17 cellular contexts compared by ENCODE assay signal in the genomic region with DNA sequence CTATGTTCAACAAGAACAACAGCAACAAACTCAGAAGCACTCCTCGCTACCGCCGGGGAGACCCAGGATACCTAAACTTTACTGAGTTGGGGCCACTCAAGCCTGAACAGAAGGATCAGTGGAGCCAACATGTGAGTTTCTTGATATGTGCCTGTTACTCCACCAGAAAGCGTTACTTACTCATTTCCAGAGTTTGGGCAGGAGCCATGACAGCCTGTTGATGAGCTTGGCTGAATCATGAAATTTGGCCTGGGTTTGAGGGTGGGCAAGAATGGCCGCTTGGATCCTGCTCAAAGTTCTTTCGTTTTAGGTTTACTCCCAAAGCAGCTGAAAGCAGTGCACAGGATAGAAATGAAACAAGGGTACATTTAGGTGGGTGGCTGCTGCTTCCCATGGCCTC. TPM values are rescaled to one million over a fixed set of nuclear protein-coding genes. Genes with fewer than 3 reads are reported as not detected.
DNase-seq lines count a peak whose midpoint lies in the region; ATAC-seq and TF ChIP-seq lines count a peak whose summit lies in the region.
"Had no signal": no experiment of that assay in that cellular context is flagged by ENCODE, and none has a peak within 500 bp of the region (broad histone marks: within the 10 kb centered on the region; RNA-seq: fewer than 3 reads in every experiment).

No MANE protein-coding gene starts in this region.

- no peak for ATAC-seq in GM18498 (IDR thresholded peaks at IDR 0.05; ENCODE audit: unreplicated experiment)
- ATAC-seq: GM23338 had no signal

- peak; percentile 8 for DNase-seq in AG20443 (ENCODE audit: low spot score)
- DNase-seq in HL-60 (ENCODE audit: low read depth in 1 of 2, low spot score in 1 of 2), result no peak
- peak; percentile 45 for DNase-seq in astrocyte of the hippocampus (ENCODE audit: low read depth, low spot score)
- DNase-seq in islet precursor cell, result peak; percentile 45
- DNase-seq in mesothelial cell of epicardium (ENCODE audit: low spot score in 2 of 2, unreplicated experiment in 2 of 2), result no peak
- no peak for DNase-seq in immature natural killer cell
- DNase-seq in HK-2 (ENCODE audit: unreplicated experiment), result no peak
- DNase-seq: Karpas-422; NCI-H1436; NCI-H2081 treated with DMSO at 0.1 percent for 48 hours; NCI-H226; NCI-H526 treated with DMSO at 0.1 percent for 48 hours; NK-92 treated with Interleukin-12 subunit alpha and Interleukin-12 subunit beta, amount 100 ng/mL, for 24 hours; PC-9 had no signal

- H3K27ac ChIP-seq in HL-60 (replicated peaks), result peak overlapping the region; percentile 44
- H3K27ac ChIP-seq: PC-9 had no signal

- no peak overlapping the region for H3K27ac Mint-ChIP-seq in mesothelial cell of epicardium
- H3K27ac Mint-ChIP-seq in immature natural killer cell, result no peak overlapping the region
- H3K27ac Mint-ChIP-seq: GM23338 had no signal

- H3K4me3 ChIP-seq in HL-60 (replicated peaks; ENCODE audit: insufficient read depth, low read length), result no peak overlapping the region
- H3K4me3 ChIP-seq: GM23338, PC-9 had no signal

- H3K9me3 Mint-ChIP-seq in mesothelial cell of epicardium (no peaks in the 10 kb centered on the region), immature natural killer cell (peaks cover 0 to 1% (median 0%) of the 10 kb centered on the region in 6 donors)
- H3K9me3 Mint-ChIP-seq: GM23338 had no signal

- H3K36me3 Mint-ChIP-seq in mesothelial cell of epicardium (no peaks in the 10 kb centered on the region), immature natural killer cell (peaks cover 0 to 3% (median 0%) of the 10 kb centered on the region in 3 donors)

- H3K27me3 Mint-ChIP-seq in mesothelial cell of epicardium (ENCODE audit: low read depth) (no peaks in the 10 kb centered on the region), immature natural killer cell (ENCODE audit: low read depth in 3 of 3) (peaks cover 0 to 2% (median 0%) of the 10 kb centered on the region in 3 donors)

- TF ChIP-seq CTCF in HL-60 (IDR thresholded peaks at IDR 0.05; ENCODE audit: insufficient read depth, low read length) (no peak), mesothelial cell of epicardium (IDR thresholded peaks at IDR 0.05; ENCODE audit: unreplicated experiment) (no peak)

- no peak overlapping the region for H3K4me3 Mint-ChIP-seq in mesothelial cell of epicardium
- no peak overlapping the region for H3K4me3 Mint-ChIP-seq in immature natural killer cell
- H3K4me3 Mint-ChIP-seq: GM23338 had no signal

- H3K27me3 ChIP-seq in HL-60 (ENCODE audit: insufficient read depth, poor library complexity, severe bottlenecking), result no peaks in the 10 kb centered on the region

- H3K4me1 Mint-ChIP-seq in mesothelial cell of epicardium, result peaks cover 28% of the 10 kb centered on the region
- no peaks in the 10 kb centered on the region for H3K4me1 Mint-ChIP-seq in immature natural killer cell

RNA-seq across cellular contexts. Expression of gene GALNT6, which starts 12.0 kb away (rescaled TPM):
- total RNA-seq in mesothelial cell of epicardium, result 12.8 to 14.3 TPM (median 13.8 TPM) in 3 replicates
- 10 to 100 TPM in 1 of 3 donors, 1 to 10 TPM in 1, under 1 TPM in 1; 0.91 to 19.0 (median 9.8) TPM for polyA plus RNA-seq in immature natural killer cell

RNA-seq across cellular contexts. Expression of gene SLC4A8, which starts 21.5 kb away (rescaled TPM):
- 17.5 to 21.2 TPM (median 17.6 TPM) in 3 replicates for total RNA-seq in mesothelial cell of epicardium
- 1 to 10 TPM in 2 of 3 donors, not detected in 1; 1.2 TPM for polyA plus RNA-seq in immature natural killer cell

RNA-seq across cellular contexts. Expression of gene CELA1, which starts 56.7 kb away (rescaled TPM):
- not detected in 3 replicates for total RNA-seq in mesothelial cell of epicardium
- polyA plus RNA-seq in immature natural killer cell, result under 1 TPM in 2 of 3 donors, not detected in 1; 0.37 to 1.00 TPM
- total RNA-seq: A172, GM23338, PC-9 had no signal
- polyA plus RNA-seq: GM23338 had no signal

Comparison
In these comparisons a context has a peak if more than half of its experiments do, and no peak if none do; other contexts are left out.
1. DNase-seq: peak in AG20443 (single experiment), astrocyte of the hippocampus (single experiment) and islet precursor cell (single experiment); none in HL-60 (0 of 2), mesothelial cell of epicardium (0 of 2), immature natural killer cell (0 of 3) and HK-2 (single experiment).